In the genomic region with DNA sequence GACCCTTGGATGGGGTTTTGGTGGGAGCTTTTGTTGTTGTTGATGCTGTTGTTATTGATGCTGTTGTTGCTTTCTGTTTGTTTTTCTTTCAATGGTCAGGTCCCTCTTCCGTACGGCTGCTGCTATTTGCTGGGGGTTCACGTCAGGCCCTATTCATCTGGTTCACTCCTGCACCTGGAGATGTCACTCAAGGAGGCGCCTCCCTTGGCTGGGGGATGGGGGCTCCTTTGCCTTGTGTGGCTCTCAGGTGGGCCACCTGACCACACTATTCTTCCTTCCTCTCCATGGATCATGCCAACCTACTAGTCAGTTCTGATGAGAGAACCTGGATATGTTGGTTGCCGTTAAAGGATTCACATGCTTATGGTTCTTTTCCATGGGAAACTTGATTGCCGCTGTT, we compare ENCODE assay signal across 25 cellular contexts.
"Had no signal": no experiment of that assay in that cellular context is flagged by ENCODE, and none has a peak within 500 bp of the region (broad histone marks: within the 10 kb centered on the region; RNA-seq: fewer than 3 reads in every experiment).

No MANE protein-coding gene starts in this region.

- H3K9me3 Mint-ChIP-seq: dendritic cell treated with granulocyte-macrophage colony-stimulating factor and Interleukin-4, amounts not matched to agents 40 ng/mL and 50 ng/mL, for 4 days; effector memory CD8-positive, alpha-beta T cell had no signal

- DNase-seq: colonic mucosa; cortex of kidney; dermis blood vessel endothelial cell; dorsolateral prefrontal cortex; effector CD4-positive, alpha-beta T cell; effector CD8-positive, alpha-beta T cell; effector memory CD4-positive, alpha-beta T cell; effector memory CD8-positive, alpha-beta T cell; endodermal cell; erythroblast; esophagus squamous epithelium; foreskin fibroblast; foreskin keratinocyte; foreskin melanocyte; gastrocnemius medialis; glutamatergic neuron; head of caudate nucleus; heart left ventricle; heart right ventricle had no signal

- H3K27ac Mint-ChIP-seq: dendritic cell treated with granulocyte-macrophage colony-stimulating factor and Interleukin-4, amounts not matched to agents 40 ng/mL and 50 ng/mL, for 4 days; effector memory CD8-positive, alpha-beta T cell; endodermal cell had no signal

- ATAC-seq: effector memory CD8-positive, alpha-beta T cell; esophagus mucosa; foreskin keratinocyte; gastrocnemius medialis; gastroesophageal sphincter; heart left ventricle; heart right ventricle had no signal

- H3K4me3 Mint-ChIP-seq: dendritic cell treated with granulocyte-macrophage colony-stimulating factor and Interleukin-4, amounts not matched to agents 40 ng/mL and 50 ng/mL, for 4 days; effector memory CD8-positive, alpha-beta T cell; endodermal cell had no signal

- H3K4me1 Mint-ChIP-seq: endodermal cell had no signal

- H3K4me3 ChIP-seq: colonic mucosa, coronary artery, dorsolateral prefrontal cortex, esophagus muscularis mucosa, esophagus squamous epithelium, gastrocnemius medialis, gastroesophageal sphincter, heart left ventricle, heart right ventricle had no signal

- H3K27ac ChIP-seq: colonic mucosa, coronary artery, dorsolateral prefrontal cortex, epithelial cell of prostate, esophagus muscularis mucosa, esophagus squamous epithelium, foreskin keratinocyte, gastrocnemius medialis, gastroesophageal sphincter, heart left ventricle, heart right ventricle had no signal

- H3K27me3 ChIP-seq: colonic mucosa, esophagus muscularis mucosa, esophagus squamous epithelium, foreskin keratinocyte, gastroesophageal sphincter had no signal

- H3K27me3 Mint-ChIP-seq: effector memory CD8-positive, alpha-beta T cell had no signal

- H3K4me1 ChIP-seq: colonic mucosa, esophagus muscularis mucosa, esophagus squamous epithelium, foreskin keratinocyte, gastrocnemius medialis, gastroesophageal sphincter, heart left ventricle, heart right ventricle had no signal

- H3K9me3 ChIP-seq: colonic mucosa, esophagus squamous epithelium, gastrocnemius medialis, gastroesophageal sphincter had no signal

- H3K36me3 ChIP-seq: colonic mucosa, esophagus muscularis mucosa, esophagus squamous epithelium, gastrocnemius medialis, gastroesophageal sphincter, heart left ventricle, heart right ventricle had no signal
